Comparison of ENCODE assay signal across 1 cellular context in genomic region chr14:95562892-95563685, GRCh38.
TF ChIP-seq lines count a peak whose summit lies in the region.

No MANE protein-coding gene starts in this region.

TF ChIP-seq in IMR-90, 13 proteins besides CTCF, POLR2A, EP300 and RAD21:
- TF ChIP-seq FOS (IDR thresholded peaks at IDR 0.05; ENCODE audit: low read depth, low read length) (no peak), SMC3 (IDR thresholded peaks at IDR 0.05; ENCODE audit: low read depth, low read length) (no peak), ELK1 (IDR thresholded peaks at IDR 0.05; ENCODE audit: borderline replicate concordance, low read depth, low read length) (no peak), CEBPB (IDR thresholded peaks at IDR 0.05; ENCODE audit: low read depth, low read length) (0 out of 2 replicates have a peak, but pooled peaks have one; percentile 4), RFX5 (IDR thresholded peaks at IDR 0.05; ENCODE audit: low read depth, low read length) (no peak), MAFK (IDR thresholded peaks at IDR 0.05; ENCODE audit: low read depth, low read length) (no peak), RCOR1 (IDR thresholded peaks at IDR 0.05; ENCODE audit: insufficient replicate concordance, low read length) (no peak)
